ENCODE assay signal across 8 cellular contexts in the genomic region with DNA sequence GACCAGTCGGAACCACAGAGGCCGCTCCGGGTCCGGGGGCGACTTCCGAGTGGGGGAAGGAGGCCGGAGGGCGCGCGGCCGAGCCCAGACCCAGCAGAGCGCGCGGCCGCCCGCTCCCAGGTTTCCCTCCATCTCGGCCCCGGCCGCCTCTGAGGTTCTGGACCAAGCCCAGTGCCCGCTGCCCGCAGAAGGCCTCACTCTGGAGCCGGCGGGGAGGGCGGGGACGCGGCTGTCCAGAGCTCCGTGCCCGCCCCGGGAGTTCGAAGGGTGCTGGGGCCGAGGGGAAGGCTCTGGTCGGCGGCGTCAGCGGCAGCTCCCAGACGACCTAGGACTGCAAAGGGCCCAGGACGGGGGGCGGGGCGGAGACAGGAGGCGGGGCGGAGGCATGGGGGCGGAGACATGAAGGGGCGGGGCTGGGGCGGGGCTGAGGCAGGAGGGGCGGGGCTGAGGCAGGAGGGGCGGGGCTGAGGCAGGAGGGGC. TPM values are rescaled to one million over a fixed set of nuclear protein-coding genes. Genes with fewer than 3 reads are reported as not detected.
A peak's percentile ranks its signal among the peaks of the same experiment; 100 is the strongest.
DNase-seq lines count a peak whose midpoint lies in the region; ATAC-seq and TF ChIP-seq lines count a peak whose summit lies in the region.

No MANE protein-coding gene starts in this region.

- H3K36me3 ChIP-seq in HUES6 (ENCODE audit: control insufficient read depth, insufficient read depth, low read length): no peaks in the 10 kb centered on the region
- no peaks in the 10 kb centered on the region for H3K36me3 ChIP-seq in gastroesophageal sphincter

- H3K36me3 Mint-ChIP-seq in activated T-helper 1 cell treated with anti-CD3 and anti-CD28 coated beads, Interleukin-12 subunit alpha, Interleukin-12 subunit beta, Interleukin-2, Interleukin-4 antibody, amounts not matched to agents 30 ng/mL and 10 ng/mL and 1 ng/mL, durations not matched to agents 14 hours and 24 hours and 36 hours (ENCODE audit: low read depth): peaks cover 4% of the 10 kb centered on the region

- peak; percentile 73 for ATAC-seq in gastroesophageal sphincter
- no peak for ATAC-seq in HG03025 (IDR thresholded peaks at IDR 0.05; ENCODE audit: low FRiP score, unreplicated experiment)
- ATAC-seq in GM18873 (IDR thresholded peaks at IDR 0.05; ENCODE audit: low FRiP score, unreplicated experiment): no peak

- no peaks in the 10 kb centered on the region for H3K4me1 Mint-ChIP-seq in activated T-helper 1 cell treated with anti-CD3 and anti-CD28 coated beads, Interleukin-12 subunit alpha, Interleukin-12 subunit beta, Interleukin-2, Interleukin-4 antibody, amounts not matched to agents 30 ng/mL and 10 ng/mL and 1 ng/mL, durations not matched to agents 14 hours and 24 hours and 36 hours (ENCODE audit: low read depth)

- DNase-seq in CD1c-positive myeloid dendritic cell (ENCODE audit: extremely low spot score): peak; percentile 56
- peak; percentile 69 for DNase-seq in activated T-helper 1 cell treated with anti-CD3 and anti-CD28 coated beads, Interleukin-12 subunit alpha, Interleukin-12 subunit beta, Interleukin-2, Interleukin-4 antibody, amounts not matched to agents 30 ng/mL and 10 ng/mL and 1 ng/mL, durations not matched to agents 14 hours and 24 hours and 36 hours (ENCODE audit: low spot score)
- DNase-seq in retina: peak; percentile 76
- no peak for DNase-seq in NCI-H1930 (lab: John Stamatoyannopoulos, UW)

- TF ChIP-seq EP300 in gastroesophageal sphincter (IDR thresholded peaks at IDR 0.05): no peak

- no peak overlapping the region for H3K4me3 Mint-ChIP-seq in activated T-helper 1 cell treated with anti-CD3 and anti-CD28 coated beads, Interleukin-12 subunit alpha, Interleukin-12 subunit beta, Interleukin-2, Interleukin-4 antibody, amounts not matched to agents 30 ng/mL and 10 ng/mL and 1 ng/mL, durations not matched to agents 14 hours and 24 hours and 36 hours

- no CpG with 5 or more reads among the region's 46 CpGs for WGBS in gastroesophageal sphincter (ENCODE audit: low coverage in 1 of 2), 2 donors

- peak overlapping the region; percentile 47 for H3K9ac ChIP-seq in HUES6 (ENCODE audit: low read length)

- peaks cover 38% of the 10 kb centered on the region for H3K27me3 ChIP-seq in HUES6 (ENCODE audit: control insufficient read depth, insufficient read depth, low read length)
- H3K27me3 ChIP-seq in gastroesophageal sphincter: peaks cover 73% of the 10 kb centered on the region

- H3K4me1 ChIP-seq in HUES6 (ENCODE audit: control insufficient read depth, insufficient read depth, low read length) (no peaks in the 10 kb centered on the region), gastroesophageal sphincter (peaks cover 0 to 24% (median 4%) of the 10 kb centered on the region in 3 donors)

- H3K9me3 ChIP-seq in HUES6 (ENCODE audit: control insufficient read depth, insufficient read depth, low read depth, low read length) (peaks cover 43% of the 10 kb centered on the region), gastroesophageal sphincter (peaks cover 0 to 31% (median 2%) of the 10 kb centered on the region in 3 donors)

- TF ChIP-seq POLR2A in gastroesophageal sphincter (IDR thresholded peaks at IDR 0.05): no peak

- H3K27me3 Mint-ChIP-seq in activated T-helper 1 cell treated with anti-CD3 and anti-CD28 coated beads, Interleukin-12 subunit alpha, Interleukin-12 subunit beta, Interleukin-2, Interleukin-4 antibody, amounts not matched to agents 30 ng/mL and 10 ng/mL and 1 ng/mL, durations not matched to agents 14 hours and 24 hours and 36 hours (ENCODE audit: insufficient read depth): peaks cover 4% of the 10 kb centered on the region

- peak overlapping the region; percentile 71 for H3K4me3 ChIP-seq in HUES6 (ENCODE audit: low read depth, low read length)
- H3K4me3 ChIP-seq in gastroesophageal sphincter: peak overlapping the region; percentile 10 to 52

- TF ChIP-seq CTCF in gastroesophageal sphincter (IDR thresholded peaks at IDR 0.05): no peak

- no peak overlapping the region for H3K27ac Mint-ChIP-seq in activated T-helper 1 cell treated with anti-CD3 and anti-CD28 coated beads, Interleukin-12 subunit alpha, Interleukin-12 subunit beta, Interleukin-2, Interleukin-4 antibody, amounts not matched to agents 30 ng/mL and 10 ng/mL and 1 ng/mL, durations not matched to agents 14 hours and 24 hours and 36 hours

- H3K27ac ChIP-seq in HUES6 (ENCODE audit: low read depth, low read length) (no peak overlapping the region), gastroesophageal sphincter (peak overlapping the region in 1 of 4 donors; percentile 4)

- H3K9me3 Mint-ChIP-seq in activated T-helper 1 cell treated with anti-CD3 and anti-CD28 coated beads, Interleukin-12 subunit alpha, Interleukin-12 subunit beta, Interleukin-2, Interleukin-4 antibody, amounts not matched to agents 30 ng/mL and 10 ng/mL and 1 ng/mL, durations not matched to agents 14 hours and 24 hours and 36 hours: peaks cover 37% of the 10 kb centered on the region

- intact Hi-C loops in activated T-helper 1 cell treated with anti-CD3 and anti-CD28 coated beads, Interleukin-12 subunit alpha, Interleukin-12 subunit beta, Interleukin-2, Interleukin-4 antibody, amounts not matched to agents 30 ng/mL and 10 ng/mL and 1 ng/mL, durations not matched to agents 14 hours and 24 hours and 36 hours (cut with micrococcal nuclease): loop anchor here (1.0 to 5.0 kb wide), 4 partner anchors 40 to 382 kb away; a partner anchor contains a TSS

RNA-seq across cellular contexts. Expression of a gene that starts 48.0 kb away (rescaled TPM):
- total RNA-seq in activated T-helper 1 cell treated with anti-CD3 and anti-CD28 coated beads, Interleukin-12 subunit alpha, Interleukin-12 subunit beta, Interleukin-2, Interleukin-4 antibody, amounts not matched to agents 30 ng/mL and 10 ng/mL and 1 ng/mL, durations not matched to agents 14 hours and 24 hours and 36 hours: 104 and 105 TPM in 2 replicates
- total RNA-seq in gastroesophageal sphincter: 1 to 10 TPM; 1.5 to 8.6 (median 5.3) TPM

RNA-seq across cellular contexts. Expression of a gene that starts 53.2 kb away (rescaled TPM):
- 8.2 and 10.7 TPM in 2 replicates for total RNA-seq in activated T-helper 1 cell treated with anti-CD3 and anti-CD28 coated beads, Interleukin-12 subunit alpha, Interleukin-12 subunit beta, Interleukin-2, Interleukin-4 antibody, amounts not matched to agents 30 ng/mL and 10 ng/mL and 1 ng/mL, durations not matched to agents 14 hours and 24 hours and 36 hours
- total RNA-seq in gastroesophageal sphincter: 10 to 100 TPM in 2 of 4 donors, 1 to 10 TPM in 2; 5.1 to 14.8 (median 10.4) TPM

Comparison
In these comparisons a context has a peak if more than half of its experiments do, and no peak if none do; other contexts are left out.
1. DNase-seq: peak in CD1c-positive myeloid dendritic cell (single experiment), activated T-helper 1 cell treated with anti-CD3 and anti-CD28 coated beads, Interleukin-12 subunit alpha, Interleukin-12 subunit beta, Interleukin-2, Interleukin-4 antibody, amounts not matched to agents 30 ng/mL and 10 ng/mL and 1 ng/mL, durations not matched to agents 14 hours and 24 hours and 36 hours (single experiment) and retina (single experiment); none in NCI-H1930 (0 of 2).
2. RNA of a gene that starts 48.0 kb away (total RNA-seq): 104 to 105 TPM in activated T-helper 1 cell treated with anti-CD3 and anti-CD28 coated beads, Interleukin-12 subunit alpha, Interleukin-12 subunit beta, Interleukin-2, Interleukin-4 antibody, amounts not matched to agents 30 ng/mL and 10 ng/mL and 1 ng/mL, durations not matched to agents 14 hours and 24 hours and 36 hours; 1.5 to 8.6 TPM in gastroesophageal sphincter; every median in the first group is over 10 times any median in the second.